Comparison of ENCODE assay signal across 18 cellular contexts in genomic region chr3:141656771-141657170, GRCh38.
DNase-seq lines count a peak whose midpoint lies in the region; ATAC-seq and TF ChIP-seq lines count a peak whose summit lies in the region.
"Had no signal": no experiment of that assay in that cellular context is flagged by ENCODE, and none has a peak within 500 bp of the region (broad histone marks: within the 10 kb centered on the region; RNA-seq: fewer than 3 reads in every experiment).

No MANE protein-coding gene starts in this region.

- intact Hi-C loops in sigmoid colon (cut with DNase I) = loop anchor here (10.0 kb wide), 1 partner anchor 568 kb away; the partner anchor contains the start of gene GK5

- H3K27me3 ChIP-seq in RWPE2 (ENCODE audit: insufficient read depth, poor library complexity, severe bottlenecking) = peaks cover 12% of the 10 kb centered on the region
- no peaks in the 10 kb centered on the region for H3K27me3 ChIP-seq in sigmoid colon

- DNase-seq in SIG-M5 treated with dmso at 0.1 percent for 504 hours (lab: John Stamatoyannopoulos, UW; ENCODE audit: unreplicated experiment) = peak; percentile 23
- DNase-seq in SIG-M5 (lab: John Stamatoyannopoulos, UW) = no peak
- no peak for DNase-seq in RWPE2 (ENCODE audit: low spot score)
- peak; percentile 83 for DNase-seq in fibroblast of gingiva (ENCODE audit: low read depth)
- no peak for DNase-seq in sigmoid colon
- DNase-seq in mesenteric fat pad (ENCODE audit: low spot score) = no peak
- no peak for DNase-seq in GM19238 (ENCODE audit: insufficient read length, low spot score)
- no peak for DNase-seq in epidermal melanocyte (ENCODE audit: insufficient read length, low spot score)
- DNase-seq: activated CD4-positive, alpha-beta T cell treated with anti-CD3 and anti-CD28 coated beads for 1 hour; activated CD8-positive, alpha-beta memory T cell treated with anti-CD3 and anti-CD28 coated beads, Interleukin-2, amount 50 U/mL, for 48 hours; activated naive CD4-positive, alpha-beta T cell treated with anti-CD3 and anti-CD28 coated beads, Interleukin-2, amount 10 ng/mL, durations not matched to agents 7 days and 5 days; CD8-positive, alpha-beta memory T cell; Karpas-422; NCI-H2081; NCI-H69; RPMI8226; T-helper 2 cell had no signal

- H3K9me3 ChIP-seq in RWPE2 (ENCODE audit: severe bottlenecking) (no peaks in the 10 kb centered on the region), sigmoid colon (no peaks in the 10 kb centered on the region)

- WGBS in sigmoid colon, 2 donors = 83 to 91% methylated on average over 4 of the region's 4 CpGs

- TF ChIP-seq POLR2A in sigmoid colon (IDR thresholded peaks at IDR 0.05) = no peak

- TF ChIP-seq EP300 in sigmoid colon (IDR thresholded peaks at IDR 0.05) = no peak

- H3K27ac ChIP-seq in RWPE2 (ENCODE audit: poor library complexity, severe bottlenecking) = no peak overlapping the region
- H3K27ac ChIP-seq in sigmoid colon = peak overlapping the region in 3 of 4 donors; percentile 83 to 94 (median 93)
- H3K27ac ChIP-seq: 22Rv1 had no signal

- no peak for TF ChIP-seq CTCF in RWPE2 (IDR thresholded peaks at IDR 0.05; ENCODE audit: poor library complexity, severe bottlenecking)
- no peak for TF ChIP-seq CTCF in sigmoid colon (IDR thresholded peaks at IDR 0.05)

- H3K36me3 ChIP-seq in RWPE2 (ENCODE audit: low read depth) = no peaks in the 10 kb centered on the region
- no peaks in the 10 kb centered on the region for H3K36me3 ChIP-seq in sigmoid colon

- 0 out of 3 replicates have a peak, but pooled peaks have one; percentile 20 for ATAC-seq in RWPE2 (ENCODE audit: low read depth)

- no peak overlapping the region for H3K4me3 ChIP-seq in RWPE2 (ENCODE audit: severe bottlenecking)
- no peak overlapping the region for H3K4me3 ChIP-seq in sigmoid colon

- no peaks in the 10 kb centered on the region for H3K4me1 ChIP-seq in RWPE2 (ENCODE audit: insufficient read depth, poor library complexity, severe bottlenecking)
- peaks cover 0 to 70% (median 59%) of the 10 kb centered on the region in 4 donors for H3K4me1 ChIP-seq in sigmoid colon

Comparison
In these comparisons a context has a peak if more than half of its experiments do, and no peak if none do; other contexts are left out.
1. DNase-seq: peak in SIG-M5 treated with dmso at 0.1 percent for 504 hours (single experiment) and fibroblast of gingiva (single experiment); none in SIG-M5 (single experiment), RWPE2 (single experiment), sigmoid colon (single experiment), mesenteric fat pad (single experiment), GM19238 (single experiment) and epidermal melanocyte (single experiment).